10 cellular contexts compared by ENCODE assay signal in the genomic region with DNA sequence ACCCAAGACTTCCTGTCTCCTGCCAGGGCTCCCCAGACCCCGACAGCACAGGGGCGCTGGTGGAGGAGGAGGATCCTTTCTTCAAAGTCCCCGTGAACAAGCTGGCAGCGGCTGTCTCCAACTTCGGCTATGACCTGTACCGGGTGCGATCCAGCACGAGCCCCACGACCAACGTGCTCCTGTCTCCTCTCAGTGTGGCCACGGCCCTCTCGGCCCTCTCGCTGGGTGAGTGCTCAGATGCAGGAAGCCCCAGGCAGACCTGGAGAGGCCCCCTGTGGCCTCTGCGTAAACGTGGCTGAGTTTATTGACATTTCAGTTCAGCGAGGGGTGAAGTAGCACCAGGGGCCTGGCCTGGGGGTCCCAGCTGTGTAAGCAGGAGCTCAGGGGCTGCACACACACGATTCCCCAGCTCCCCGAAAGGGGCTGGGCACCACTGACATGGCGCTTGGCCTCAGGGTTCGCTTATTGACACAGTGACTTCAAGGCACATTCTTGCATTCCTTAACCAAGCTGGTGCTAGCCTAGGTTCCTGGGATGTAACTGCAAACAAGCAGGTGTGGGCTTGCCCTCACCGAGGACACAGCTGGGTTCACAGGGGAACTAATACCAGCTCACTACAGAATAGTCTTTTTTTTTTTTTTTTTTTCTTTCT. TPM values are rescaled to one million over a fixed set of nuclear protein-coding genes. Genes with fewer than 3 reads are reported as not detected.
A peak's percentile ranks its signal among the peaks of the same experiment; 100 is the strongest.
DNase-seq lines count a peak whose midpoint lies in the region; ATAC-seq and TF ChIP-seq lines count a peak whose summit lies in the region.
"Had no signal": no experiment of that assay in that cellular context is flagged by ENCODE, and none has a peak within 500 bp of the region (broad histone marks: within the 10 kb centered on the region; RNA-seq: fewer than 3 reads in every experiment).

No MANE protein-coding gene starts in this region.

- no peak overlapping the region for H2AFZ ChIP-seq in neural progenitor cell (replicated peaks)

- no peak for TF ChIP-seq CTCF in breast epithelium (IDR thresholded peaks at IDR 0.05)
- no peak for TF ChIP-seq CTCF in neural progenitor cell (IDR thresholded peaks at IDR 0.05)

- H3K4me2 ChIP-seq in neural progenitor cell = no peak overlapping the region

- H3K27me3 Mint-ChIP-seq in neural progenitor cell (ENCODE audit: insufficient read depth, low read depth) = peaks cover 7% of the 10 kb centered on the region

- peaks cover 9% of the 10 kb centered on the region for H3K4me1 Mint-ChIP-seq in neural progenitor cell

- H4K20me1 ChIP-seq in neural progenitor cell (ENCODE audit: low read depth) = no peaks in the 10 kb centered on the region

- H3K9ac ChIP-seq in neural progenitor cell = no peak overlapping the region

- TF ChIP-seq POLR2A in breast epithelium (IDR thresholded peaks at IDR 0.05) = no peak
- no peak for TF ChIP-seq POLR2A in GM18505 (IDR thresholded peaks at IDR 0.05; ENCODE audit: borderline replicate concordance, extremely low read depth, insufficient read depth, insufficient read length)
- TF ChIP-seq POLR2A in erythroblast (IDR thresholded peaks at IDR 0.05; ENCODE audit: low read length) = no peak

- peak overlapping the region; percentile 81 for H3K27ac Mint-ChIP-seq in neural progenitor cell
- H3K27ac Mint-ChIP-seq: activated naive CD4-positive, alpha-beta T cell treated with anti-CD3 and anti-CD28 coated beads for 36 hours had no signal

- H3K27me3 ChIP-seq in breast epithelium = no peaks in the 10 kb centered on the region
- no peaks in the 10 kb centered on the region for H3K27me3 ChIP-seq in neural progenitor cell

- DNase-seq in DMS79 (lab: John Stamatoyannopoulos, UW) (peak; percentile 53), NCI-H2171 (lab: John Stamatoyannopoulos, UW) (peak; percentile 97), breast epithelium (ENCODE audit: low spot score in 2 of 2) (peak; percentile 69 to 90), neural progenitor cell (ENCODE audit: low spot score) (no peak), medulla oblongata (ENCODE audit: extremely low spot score) (no peak), erythroblast (lab: John Stamatoyannopoulos, UW) (no peak)
- DNase-seq: activated naive CD4-positive, alpha-beta T cell treated with anti-CD3 and anti-CD28 coated beads for 36 hours had no signal

- H3K79me2 ChIP-seq in neural progenitor cell (ENCODE audit: low read depth) = no peaks in the 10 kb centered on the region

- H3K27ac ChIP-seq in breast epithelium (peak overlapping the region; percentile 89 to 92), neural progenitor cell (no peak overlapping the region)

- no peaks in the 10 kb centered on the region for H3K9me3 Mint-ChIP-seq in neural progenitor cell
- H3K9me3 Mint-ChIP-seq: activated naive CD4-positive, alpha-beta T cell treated with anti-CD3 and anti-CD28 coated beads for 36 hours had no signal

- H3F3A ChIP-seq in neural progenitor cell (ENCODE audit: low read depth) = peaks cover 4% of the 10 kb centered on the region

- H3K4me3 Mint-ChIP-seq in neural progenitor cell = no peak overlapping the region
- H3K4me3 Mint-ChIP-seq: activated naive CD4-positive, alpha-beta T cell treated with anti-CD3 and anti-CD28 coated beads for 36 hours had no signal

- H3K9me3 ChIP-seq in breast epithelium (no peaks in the 10 kb centered on the region), neural progenitor cell (ENCODE audit: low read depth) (no peaks in the 10 kb centered on the region)

- H3K4me3 ChIP-seq in breast epithelium (peak overlapping the region in 1 of 3 donors; percentile 31), neural progenitor cell (no peak overlapping the region)

- H3K4me1 ChIP-seq in breast epithelium = peaks cover 3 to 7% of the 10 kb centered on the region in 2 donors
- H3K4me1 ChIP-seq in neural progenitor cell = peaks cover 3% of the 10 kb centered on the region

- ATAC-seq in GM18502 (IDR thresholded peaks at IDR 0.05; ENCODE audit: poor library complexity, unreplicated experiment) (no peak), GM18505 (IDR thresholded peaks at IDR 0.05; ENCODE audit: unreplicated experiment) (no peak)

- peaks cover 6% of the 10 kb centered on the region for H3K36me3 Mint-ChIP-seq in neural progenitor cell

- intact Hi-C loops in breast epithelium (cut with DNase I; ENCODE audit: low total_unique reads) = no loop called here

- no peaks in the 10 kb centered on the region for H3K36me3 ChIP-seq in breast epithelium
- no peaks in the 10 kb centered on the region for H3K36me3 ChIP-seq in neural progenitor cell

RNA-seq across cellular contexts. Expression of a gene that starts 8.1 kb away (rescaled TPM):
- total RNA-seq in breast epithelium = 1,000 to 10,000 TPM in 1 of 3 donors, 100 to 1,000 TPM in 2; 427 to 3,050 (median 615) TPM
- 57.9 and 93.5 TPM in 2 replicates for total RNA-seq in neural progenitor cell (ENCODE audit: low replicate concordance)
- total RNA-seq: activated naive CD4-positive, alpha-beta T cell treated with anti-CD3 and anti-CD28 coated beads for 36 hours; OCI-LY7 had no signal

RNA-seq across cellular contexts. Expression of a gene that starts 27.3 kb away (rescaled TPM):
- 10 to 100 TPM; 18.4 to 30.1 (median 21.3) TPM for total RNA-seq in breast epithelium
- total RNA-seq in neural progenitor cell (ENCODE audit: low replicate concordance) = 0.59 TPM in 1 of 2 replicates, not detected in the other
- total RNA-seq: activated naive CD4-positive, alpha-beta T cell treated with anti-CD3 and anti-CD28 coated beads for 36 hours had no signal

RNA-seq across cellular contexts. Expression of a gene that starts 45.4 kb away (rescaled TPM):
- 10 to 100 TPM; 36.6 to 52.6 (median 41.6) TPM for total RNA-seq in breast epithelium
- total RNA-seq in neural progenitor cell (ENCODE audit: low replicate concordance) = 1.9 and 10.4 TPM in 2 replicates

RNA-seq across cellular contexts. Expression of a gene that starts 59.8 kb away (rescaled TPM):
- total RNA-seq in breast epithelium = 10 to 100 TPM; 16.0 to 20.3 (median 18.7) TPM
- 24.0 and 24.4 TPM in 2 replicates for total RNA-seq in neural progenitor cell (ENCODE audit: low replicate concordance)

RNA-seq across cellular contexts. Expression of a gene that starts 59.8 kb away (rescaled TPM):
- 10 to 100 TPM in 1 of 3 donors, 1 to 10 TPM in 2; 3.7 to 10.9 (median 6.9) TPM for total RNA-seq in breast epithelium
- total RNA-seq in neural progenitor cell (ENCODE audit: low replicate concordance) = 0.15 and 0.28 TPM in 2 replicates
- total RNA-seq: OCI-LY7 had no signal

Comparison
In these comparisons a context has a peak if more than half of its experiments do, and no peak if none do; other contexts are left out.
1. DNase-seq: peak in DMS79 (single experiment), NCI-H2171 (single experiment) and breast epithelium (2 of 2); none in neural progenitor cell (single experiment), medulla oblongata (single experiment) and erythroblast (0 of 2).
2. RNA of a gene that starts 27.3 kb away (total RNA-seq): 18.4 to 30.1 TPM in breast epithelium; 0.59 TPM in neural progenitor cell; every median in the first group is over 10 times any median in the second.